10 cellular contexts compared by ENCODE assay signal in genomic region chr10:96588601-96589419, GRCh38. TPM values are rescaled to one million over a fixed set of nuclear protein-coding genes. Genes with fewer than 3 reads are reported as not detected.
A peak's percentile ranks its signal among the peaks of the same experiment; 100 is the strongest.
DNase-seq lines count a peak whose midpoint lies in the region; ATAC-seq lines count a peak whose summit lies in the region.
"Had no signal": no experiment of that assay in that cellular context is flagged by ENCODE, and none has a peak within 500 bp of the region (broad histone marks: within the 10 kb centered on the region; RNA-seq: fewer than 3 reads in every experiment).

No MANE protein-coding gene starts in this region.

- peak; percentile 71 to 72 for ATAC-seq in activated T-cell treated with anti-CD3 and anti-CD28 coated beads, Interleukin-2, amount 50 U/mL, for 4 hours
- ATAC-seq in HG03064 (IDR thresholded peaks at IDR 0.05; ENCODE audit: low read depth, unreplicated experiment) (peak; percentile 40), HG02840 (IDR thresholded peaks at IDR 0.05; ENCODE audit: low FRiP score, unreplicated experiment) (no peak)
- peak; percentile 71 for ATAC-seq in stimulated activated naive CD8-positive, alpha-beta T cell treated with anti-CD3 and anti-CD28 coated beads, Interleukin-15, Interleukin-2, amounts not matched to agents 100 U/mL and 50 U/mL, for 24 hours

- H3K27me3 Mint-ChIP-seq in activated T-cell treated with anti-CD3 and anti-CD28 coated beads, Interleukin-2, amount 50 U/mL, for 4 hours (ENCODE audit: low read depth), result no peaks in the 10 kb centered on the region
- no peaks in the 10 kb centered on the region for H3K27me3 Mint-ChIP-seq in activated T-cell treated with anti-CD3 and anti-CD28 coated beads, Interleukin-2, amount 50 U/mL, for 24 hours
- H3K27me3 Mint-ChIP-seq: activated naive CD4-positive, alpha-beta T cell treated with anti-CD3 and anti-CD28 coated beads, Interleukin-2, amount 50 U/mL, for 24 hours; CD4-positive, alpha-beta T cell had no signal

- no peak overlapping the region for H3K27ac Mint-ChIP-seq in activated T-cell treated with anti-CD3 and anti-CD28 coated beads, Interleukin-2, amount 50 U/mL, for 24 hours
- H3K27ac Mint-ChIP-seq: activated naive CD4-positive, alpha-beta T cell treated with anti-CD3 and anti-CD28 coated beads, Interleukin-2, amount 50 U/mL, for 24 hours; CD4-positive, alpha-beta T cell had no signal

- peaks cover 5% of the 10 kb centered on the region for H3K36me3 Mint-ChIP-seq in activated T-cell treated with anti-CD3 and anti-CD28 coated beads, Interleukin-2, amount 50 U/mL, for 4 hours (ENCODE audit: insufficient read depth)
- peaks cover 19% of the 10 kb centered on the region for H3K36me3 Mint-ChIP-seq in activated T-cell treated with anti-CD3 and anti-CD28 coated beads, Interleukin-2, amount 50 U/mL, for 24 hours (ENCODE audit: low read depth)
- H3K36me3 Mint-ChIP-seq: activated naive CD4-positive, alpha-beta T cell treated with anti-CD3 and anti-CD28 coated beads, Interleukin-2, amount 50 U/mL, for 24 hours had no signal

- no peak for DNase-seq in activated T-cell treated with anti-CD3 and anti-CD28 coated beads, Interleukin-2, amount 50 U/mL, for 4 hours
- DNase-seq in activated T-cell treated with anti-CD3 and anti-CD28 coated beads, Interleukin-2, amount 50 U/mL, for 24 hours, result no peak
- DNase-seq in activated naive CD4-positive, alpha-beta T cell treated with anti-CD3 and anti-CD28 coated beads, Interleukin-2, amount 50 U/mL, for 16 hours, result peak; percentile 41
- DNase-seq in stimulated activated naive CD8-positive, alpha-beta T cell treated with anti-CD3 and anti-CD28 coated beads, Interleukin-15, Interleukin-2, amounts not matched to agents 100 U/mL and 50 U/mL, for 24 hours, result no peak
- no peak for DNase-seq in GOT3 (lab: John Stamatoyannopoulos, UW)
- DNase-seq in NCI-H510A treated with DMSO at 0.1 percent for 48 hours (lab: John Stamatoyannopoulos, UW), result no peak
- DNase-seq: CD4-positive, alpha-beta T cell had no signal

- no peaks in the 10 kb centered on the region for H3K9me3 Mint-ChIP-seq in activated T-cell treated with anti-CD3 and anti-CD28 coated beads, Interleukin-2, amount 50 U/mL, for 4 hours
- H3K9me3 Mint-ChIP-seq in activated T-cell treated with anti-CD3 and anti-CD28 coated beads, Interleukin-2, amount 50 U/mL, for 24 hours, result no peaks in the 10 kb centered on the region
- H3K9me3 Mint-ChIP-seq: activated naive CD4-positive, alpha-beta T cell treated with anti-CD3 and anti-CD28 coated beads, Interleukin-2, amount 50 U/mL, for 24 hours; CD4-positive, alpha-beta T cell had no signal

- peaks cover 29% of the 10 kb centered on the region for H3K4me1 Mint-ChIP-seq in activated T-cell treated with anti-CD3 and anti-CD28 coated beads, Interleukin-2, amount 50 U/mL, for 4 hours (ENCODE audit: low read depth)
- peaks cover 29% of the 10 kb centered on the region for H3K4me1 Mint-ChIP-seq in activated T-cell treated with anti-CD3 and anti-CD28 coated beads, Interleukin-2, amount 50 U/mL, for 24 hours (ENCODE audit: low read depth)

- no peak overlapping the region for H3K4me3 Mint-ChIP-seq in activated T-cell treated with anti-CD3 and anti-CD28 coated beads, Interleukin-2, amount 50 U/mL, for 4 hours
- H3K4me3 Mint-ChIP-seq in activated T-cell treated with anti-CD3 and anti-CD28 coated beads, Interleukin-2, amount 50 U/mL, for 24 hours, result no peak overlapping the region
- H3K4me3 Mint-ChIP-seq: activated naive CD4-positive, alpha-beta T cell treated with anti-CD3 and anti-CD28 coated beads, Interleukin-2, amount 50 U/mL, for 24 hours; CD4-positive, alpha-beta T cell had no signal

RNA-seq across cellular contexts. Expression of gene TM9SF3, which starts 2.0 kb away (rescaled TPM):
- total RNA-seq in activated T-cell treated with anti-CD3 and anti-CD28 coated beads, Interleukin-2, amount 50 U/mL, for 4 hours, result 10 to 100 TPM; 92.8 to 96.5 (median 95.3) TPM
